ENCODE assay signal across 1 cellular context in genomic region chr2:189261431-189261841, GRCh38.
TF ChIP-seq lines count a peak whose summit lies in the region.

No MANE protein-coding gene starts in this region.

TF ChIP-seq in H1, 55 proteins besides CTCF, POLR2A, EP300 and RAD21:
- no peak for TF ChIP-seq JUN (IDR thresholded peaks at IDR 0.05; ENCODE audit: low read depth, low read length)
- TF ChIP-seq HDAC6 (IDR thresholded peaks at IDR 0.05; ENCODE audit: low read depth, low read length): no peak
- TF ChIP-seq CBX5 (IDR thresholded peaks at IDR 0.05; ENCODE audit: low read depth, low read length): no peak
- no peak for TF ChIP-seq BRCA1 (IDR thresholded peaks at IDR 0.05; ENCODE audit: low read depth, low read length)
- no peak for TF ChIP-seq NANOG (IDR thresholded peaks at IDR 0.05; ENCODE audit: insufficient read depth, low read depth, low read length, poor library complexity, severe bottlenecking)
- TF ChIP-seq EGR1 (IDR thresholded peaks at IDR 0.05; ENCODE audit: borderline replicate concordance, low read depth, low read length): no peak
- no peak for TF ChIP-seq GABPA (IDR thresholded peaks at IDR 0.05; ENCODE audit: borderline replicate concordance, insufficient read depth, low read length)
- TF ChIP-seq CREB1 (IDR thresholded peaks at IDR 0.05): no peak
- no peak for TF ChIP-seq SIRT6 (IDR thresholded peaks at IDR 0.05; ENCODE audit: low read length)
- TF ChIP-seq ASH2L (IDR thresholded peaks at IDR 0.05; ENCODE audit: low read length): no peak
- no peak for TF ChIP-seq KDM5A (IDR thresholded peaks at IDR 0.05; ENCODE audit: low read length)
- no peak for TF ChIP-seq SP4 (IDR thresholded peaks at IDR 0.05; ENCODE audit: low read length)
- TF ChIP-seq SUZ12 (IDR thresholded peaks at IDR 0.05; ENCODE audit: low read length): no peak
